18 cellular contexts compared by ENCODE assay signal in genomic region chr22:23204125-23204488, GRCh38. TPM values are rescaled to one million over a fixed set of nuclear protein-coding genes. Genes with fewer than 3 reads are reported as not detected.
DNase-seq lines count a peak whose midpoint lies in the region; ATAC-seq and TF ChIP-seq lines count a peak whose summit lies in the region.
"Had no signal": no experiment of that assay in that cellular context is flagged by ENCODE, and none has a peak within 500 bp of the region (broad histone marks: within the 10 kb centered on the region; RNA-seq: fewer than 3 reads in every experiment).

No MANE protein-coding gene starts in this region.

- H3K27me3 Mint-ChIP-seq in HFFc6 (ENCODE audit: insufficient read depth) = no peaks in the 10 kb centered on the region; the same call in 1 of the 2 replicates
- H3K27me3 Mint-ChIP-seq: activated CD4-positive, alpha-beta T cell treated with anti-CD3 and anti-CD28 coated beads, Interleukin-2, amount 10 ng/mL, durations not matched to agents 7 days and 5 days; B cell; naive B cell had no signal

- DNase-seq in RWPE2 (ENCODE audit: low spot score) = no peak
- no peak for DNase-seq in caudate nucleus (lab: John Stamatoyannopoulos, UW)
- no peak for DNase-seq in trophoblast cell
- DNase-seq in tibial artery = peak in 1 of 2 donors; percentile 80
- DNase-seq in HFFc6 = no peak
- DNase-seq in SK-N-DZ (ENCODE audit: low spot score) = no peak
- DNase-seq: activated CD4-positive, alpha-beta T cell treated with anti-CD3 and anti-CD28 coated beads, Interleukin-2, amount 10 ng/mL, durations not matched to agents 7 days and 5 days; activated naive CD4-positive, alpha-beta T cell treated with Interleukin-2 at 50 U/mL for 16 hours; Calu3; Kasumi-1; naive B cell; NCI-H2081 treated with DMSO at 0.1 percent for 48 hours; stimulated activated CD4-positive, alpha-beta T cell treated with anti-CD3 and anti-CD28 coated beads, Interleukin-4, amount 100 ng/mL, for 24 hours had no signal

- intact Hi-C loops in tibial artery (cut with DNase I; ENCODE audit: low total_unique reads) = no loop called here

- no peak overlapping the region for H2BK5ac ChIP-seq in trophoblast cell (ENCODE audit: low read depth, low read length, poor library complexity)

- H3K18ac ChIP-seq in trophoblast cell (ENCODE audit: low read length) = no peak overlapping the region

- H3K36me3 ChIP-seq in RWPE2 (ENCODE audit: low read depth) (peaks cover 35% of the 10 kb centered on the region), trophoblast cell (ENCODE audit: control insufficient read depth in 1 of 2, insufficient read depth in 2 of 2, low read length in 2 of 2) (peaks cover 12 to 18% of the 10 kb centered on the region in 2 experiments), tibial artery (peaks cover 0 to 4% (median 4%) of the 10 kb centered on the region in 3 donors)
- H3K36me3 ChIP-seq: ovary had no signal

- no peaks in the 10 kb centered on the region for H3K27me3 ChIP-seq in RWPE2 (ENCODE audit: insufficient read depth, poor library complexity, severe bottlenecking)
- H3K27me3 ChIP-seq in trophoblast cell (ENCODE audit: insufficient read depth, low read length) = no peaks in the 10 kb centered on the region
- H3K27me3 ChIP-seq in tibial artery = no peaks in the 10 kb centered on the region
- H3K27me3 ChIP-seq: ovary had no signal

- H3K36me3 Mint-ChIP-seq in HFFc6 (ENCODE audit: low read depth) = peaks cover 11% of the 10 kb centered on the region; the same call in 1 of the 2 replicates

- H3K23ac ChIP-seq in trophoblast cell (ENCODE audit: low read length) = no peak overlapping the region

- H3K79me2 ChIP-seq in trophoblast cell (ENCODE audit: control insufficient read depth, insufficient read depth, low read length, poor library complexity) = peaks cover 10% of the 10 kb centered on the region

- H3K27ac ChIP-seq in RWPE2 (ENCODE audit: poor library complexity, severe bottlenecking) (peak overlapping the region; percentile 39), caudate nucleus (ENCODE audit: low read depth, low read length) (peak overlapping the region; percentile 67), trophoblast cell (ENCODE audit: low read depth, low read length) (no peak overlapping the region), tibial artery (peak overlapping the region; percentile 76 to 81)
- H3K27ac ChIP-seq: ovary had no signal

- no peaks in the 10 kb centered on the region for H3K9me3 Mint-ChIP-seq in HFFc6
- H3K9me3 Mint-ChIP-seq: activated CD4-positive, alpha-beta T cell treated with anti-CD3 and anti-CD28 coated beads, Interleukin-2, amount 10 ng/mL, durations not matched to agents 7 days and 5 days; naive B cell had no signal

- no peak for ATAC-seq in RWPE2 (ENCODE audit: low read depth)
- no peak for ATAC-seq in HG02610 (IDR thresholded peaks at IDR 0.05; ENCODE audit: unreplicated experiment)

- peaks cover 6% of the 10 kb centered on the region for H3K9me3 ChIP-seq in RWPE2 (ENCODE audit: severe bottlenecking)
- peaks cover 4% of the 10 kb centered on the region for H3K9me3 ChIP-seq in trophoblast cell (ENCODE audit: insufficient read depth, low read depth, low read length)
- H3K9me3 ChIP-seq in tibial artery = no peaks in the 10 kb centered on the region
- H3K9me3 ChIP-seq: ovary had no signal

- peak overlapping the region; percentile 30 for H3K4ac ChIP-seq in trophoblast cell (ENCODE audit: low read depth, low read length)

- TF ChIP-seq CTCF in RWPE2 (IDR thresholded peaks at IDR 0.05; ENCODE audit: poor library complexity, severe bottlenecking) (no peak), tibial artery (IDR thresholded peaks at IDR 0.05) (no peak), HFFc6 (IDR thresholded peaks at IDR 0.05) (no peak)

- no peak overlapping the region for H4K91ac ChIP-seq in trophoblast cell (ENCODE audit: low read depth, low read length)

- no peak overlapping the region for H3K4me2 ChIP-seq in trophoblast cell (ENCODE audit: low read length)

- no peaks in the 10 kb centered on the region for H3K79me1 ChIP-seq in trophoblast cell (ENCODE audit: low read length)

- H3K4me1 ChIP-seq in RWPE2 (ENCODE audit: insufficient read depth, poor library complexity, severe bottlenecking) (peaks cover 20% of the 10 kb centered on the region), trophoblast cell (ENCODE audit: control insufficient read depth in 1 of 2, insufficient read depth in 2 of 2, low read length in 2 of 2) (peaks cover 7 to 8% of the 10 kb centered on the region in 2 experiments), tibial artery (peaks cover 0 to 67% (median 38%) of the 10 kb centered on the region in 4 donors)

- H3K9ac ChIP-seq in trophoblast cell (ENCODE audit: low read length) = no peak overlapping the region

- H3K14ac ChIP-seq in trophoblast cell (ENCODE audit: low read length) = no peak overlapping the region

- no CpG with 5 or more reads among the region's 11 CpGs for WGBS in trophoblast cell (ENCODE audit: extremely low coverage, insufficient coverage, insufficient read length)

- no peak overlapping the region for H4K12ac ChIP-seq in trophoblast cell (ENCODE audit: low read depth, low read length)

- no peak overlapping the region for H2BK120ac ChIP-seq in trophoblast cell (ENCODE audit: insufficient read depth, low read length, poor library complexity)

- no peak overlapping the region for H3K4me3 ChIP-seq in RWPE2 (ENCODE audit: severe bottlenecking)
- H3K4me3 ChIP-seq in trophoblast cell (ENCODE audit: low read depth, low read length) = no peak overlapping the region
- no peak overlapping the region for H3K4me3 ChIP-seq in tibial artery
- H3K4me3 ChIP-seq: ovary, skin epidermis had no signal

- no peak overlapping the region for H2AK5ac ChIP-seq in trophoblast cell (ENCODE audit: low read length)

- H3K27ac Mint-ChIP-seq in HFFc6 = no peak overlapping the region
- H3K27ac Mint-ChIP-seq: B cell, memory B cell had no signal

- H2AFZ ChIP-seq in trophoblast cell (ENCODE audit: insufficient read depth, low read length, poor library complexity) = no peak overlapping the region

- H3K4me3 Mint-ChIP-seq in HFFc6 = no peak overlapping the region
- H3K4me3 Mint-ChIP-seq: activated CD4-positive, alpha-beta T cell treated with anti-CD3 and anti-CD28 coated beads, Interleukin-2, amount 10 ng/mL, durations not matched to agents 7 days and 5 days; B cell; memory B cell; naive B cell had no signal

- H4K8ac ChIP-seq in trophoblast cell (ENCODE audit: low read depth, low read length) = no peak overlapping the region

- H2BK12ac ChIP-seq in trophoblast cell (ENCODE audit: low read length) = no peak overlapping the region

- peaks cover 9% of the 10 kb centered on the region for H3K4me1 Mint-ChIP-seq in HFFc6 (ENCODE audit: low read depth)

RNA-seq across cellular contexts. Expression of gene BCR, which starts 23.8 kb away (rescaled TPM):
- 49.8 and 53.0 TPM in 2 replicates for polyA plus RNA-seq in trophoblast cell (2013)
- total RNA-seq in HFFc6 (2021; fragmentation: NEBNext Ultra II Directional; extraction: Animal tissue kit (Norgen Biotek cat#: 25700)) = 10 to 100 TPM; 28.0 to 41.3 (median 31.3) TPM
- 28.3 and 44.3 TPM in 2 replicates for polyA plus RNA-seq in SK-N-DZ (2014; cell fraction: cytosol; rRNA removed)
- 31.4 and 49.4 TPM in 2 replicates for polyA plus RNA-seq in SK-N-DZ (2014; cell fraction: nucleus; rRNA removed)

RNA-seq across cellular contexts. Expression of gene RAB36, which starts 58.8 kb away (rescaled TPM):
- 0.92 and 1.1 TPM in 2 replicates for polyA plus RNA-seq in trophoblast cell (2013)
- total RNA-seq in HFFc6 (2021; fragmentation: NEBNext Ultra II Directional; extraction: Animal tissue kit (Norgen Biotek cat#: 25700)) = 1 to 10 TPM; 5.4 to 7.1 (median 6.3) TPM
- 0.83 and 1.2 TPM in 2 replicates for polyA plus RNA-seq in SK-N-DZ (2014; cell fraction: cytosol; rRNA removed)
- polyA plus RNA-seq in SK-N-DZ (2014; cell fraction: nucleus; rRNA removed) = 0.58 and 2.4 TPM in 2 replicates
